In the genomic region with DNA sequence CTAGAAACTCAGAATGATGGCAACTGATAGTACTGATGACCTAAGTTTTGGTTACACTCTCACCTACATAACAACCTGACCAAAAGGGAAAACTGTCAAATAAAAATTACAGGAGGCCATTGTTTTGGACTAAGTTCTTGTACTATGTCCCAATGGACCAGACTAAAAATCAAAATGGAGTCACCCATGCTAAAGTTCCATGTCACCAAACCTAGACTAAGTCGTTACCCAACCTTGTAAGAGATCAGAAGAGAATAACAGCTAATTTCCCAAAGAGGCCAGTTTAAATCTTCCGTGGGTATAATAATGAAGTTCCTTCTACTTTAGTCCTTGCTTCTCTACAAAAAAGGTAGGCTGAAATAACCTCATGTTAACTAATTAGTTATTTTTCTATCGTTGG, we compare ENCODE assay signal across 1 cellular context.
TF ChIP-seq lines count a peak whose summit lies in the region.

No MANE protein-coding gene starts in this region.

TF ChIP-seq in K562, 482 proteins besides CTCF, POLR2A, EP300 and RAD21:
- TF ChIP-seq, protein P1, sequence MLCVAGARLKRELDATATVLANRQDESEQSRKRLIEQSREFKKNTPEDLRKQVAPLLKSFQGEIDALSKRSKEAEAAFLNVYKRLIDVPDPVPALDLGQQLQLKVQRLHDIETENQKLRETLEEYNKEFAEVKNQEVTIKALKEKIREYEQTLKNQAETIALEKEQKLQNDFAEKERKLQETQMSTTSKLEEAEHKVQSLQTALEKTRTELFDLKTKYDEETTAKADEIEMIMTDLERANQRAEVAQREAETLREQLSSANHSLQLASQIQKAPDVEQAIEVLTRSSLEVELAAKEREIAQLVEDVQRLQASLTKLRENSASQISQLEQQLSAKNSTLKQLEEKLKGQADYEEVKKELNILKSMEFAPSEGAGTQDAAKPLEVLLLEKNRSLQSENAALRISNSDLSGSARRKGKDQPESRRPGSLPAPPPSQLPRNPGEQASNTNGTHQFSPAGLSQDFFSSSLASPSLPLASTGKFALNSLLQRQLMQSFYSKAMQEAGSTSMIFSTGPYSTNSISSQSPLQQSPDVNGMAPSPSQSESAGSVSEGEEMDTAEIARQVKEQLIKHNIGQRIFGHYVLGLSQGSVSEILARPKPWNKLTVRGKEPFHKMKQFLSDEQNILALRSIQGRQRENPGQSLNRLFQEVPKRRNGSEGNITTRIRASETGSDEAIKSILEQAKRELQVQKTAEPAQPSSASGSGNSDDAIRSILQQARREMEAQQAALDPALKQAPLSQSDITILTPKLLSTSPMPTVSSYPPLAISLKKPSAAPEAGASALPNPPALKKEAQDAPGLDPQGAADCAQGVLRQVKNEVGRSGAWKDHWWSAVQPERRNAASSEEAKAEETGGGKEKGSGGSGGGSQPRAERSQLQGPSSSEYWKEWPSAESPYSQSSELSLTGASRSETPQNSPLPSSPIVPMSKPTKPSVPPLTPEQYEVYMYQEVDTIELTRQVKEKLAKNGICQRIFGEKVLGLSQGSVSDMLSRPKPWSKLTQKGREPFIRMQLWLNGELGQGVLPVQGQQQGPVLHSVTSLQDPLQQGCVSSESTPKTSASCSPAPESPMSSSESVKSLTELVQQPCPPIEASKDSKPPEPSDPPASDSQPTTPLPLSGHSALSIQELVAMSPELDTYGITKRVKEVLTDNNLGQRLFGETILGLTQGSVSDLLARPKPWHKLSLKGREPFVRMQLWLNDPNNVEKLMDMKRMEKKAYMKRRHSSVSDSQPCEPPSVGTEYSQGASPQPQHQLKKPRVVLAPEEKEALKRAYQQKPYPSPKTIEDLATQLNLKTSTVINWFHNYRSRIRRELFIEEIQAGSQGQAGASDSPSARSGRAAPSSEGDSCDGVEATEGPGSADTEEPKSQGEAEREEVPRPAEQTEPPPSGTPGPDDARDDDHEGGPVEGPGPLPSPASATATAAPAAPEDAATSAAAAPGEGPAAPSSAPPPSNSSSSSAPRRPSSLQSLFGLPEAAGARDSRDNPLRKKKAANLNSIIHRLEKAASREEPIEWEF (CRISPR knock-in tag; IDR thresholded peaks at IDR 0.05) = no peak
- TF ChIP-seq CCAR2 (IDR thresholded peaks at IDR 0.05; ENCODE audit: low read depth, low read length) (no peak), GTF2A2 (tag; IDR thresholded peaks at IDR 0.05) (no peak), WHSC1 (IDR thresholded peaks at IDR 0.05; ENCODE audit: low read length) (no peak), BCLAF1 (IDR thresholded peaks at IDR 0.05; ENCODE audit: borderline replicate concordance in 1 of 2, control insufficient read depth in 1 of 2, low read depth in 2 of 2, low read length in 1 of 2) (no peak), MAX (CRISPR knock-in tag; IDR thresholded peaks at IDR 0.05) (no peak), ZNF592 (IDR thresholded peaks at IDR 0.05) (peak; percentile 66), PTTG1 (tag; IDR thresholded peaks at IDR 0.05; ENCODE audit: low read depth) (0 out of 2 replicates have a peak, but pooled peaks have one; percentile 55), NR2C1 (IDR thresholded peaks at IDR 0.05) (no peak), NR2C1 (tag; IDR thresholded peaks at IDR 0.05) (peak; percentile 39; the same call in 1 of the 2 replicates)
